In genomic region chr1:28056129-28056925, GRCh38 we compare ENCODE assay signal across 8 cellular contexts. TPM values are rescaled to one million over a fixed set of nuclear protein-coding genes. Genes with fewer than 3 reads are reported as not detected.
A peak's percentile ranks its signal among the peaks of the same experiment; 100 is the strongest.
DNase-seq lines count a peak whose midpoint lies in the region; ATAC-seq and TF ChIP-seq lines count a peak whose summit lies in the region.

No MANE protein-coding gene starts in this region.

- peak; percentile 60 for ATAC-seq in HG02759 (IDR thresholded peaks at IDR 0.05; ENCODE audit: unreplicated experiment)
- ATAC-seq in GM18873 (IDR thresholded peaks at IDR 0.05; ENCODE audit: low FRiP score, unreplicated experiment), result no peak

- DNase-seq in CD1c-positive myeloid dendritic cell (ENCODE audit: extremely low spot score) (peak; percentile 87), T-helper 2 cell (peak in 4 of 5 experiments; percentile 32 to 75 (median 42)), SK-N-DZ (ENCODE audit: low spot score) (no peak), HFFc6 (no peak)
- peak; percentile 27 for DNase-seq in activated naive CD8-positive, alpha-beta T cell treated with anti-CD3 and anti-CD28 coated beads, Interleukin-2, amount 50 U/mL, for 16 hours (ENCODE audit: low read depth, low spot score)
- DNase-seq in stimulated activated CD8-positive, alpha-beta memory T cell treated with anti-CD3 and anti-CD28 coated beads, Interleukin-15, amount 100 ng/mL, for 1 hour (ENCODE audit: low read depth), result peak; percentile 37

- no peak for TF ChIP-seq CTCF in HFFc6 (IDR thresholded peaks at IDR 0.05)

- peaks cover 35% of the 10 kb centered on the region for H3K4me1 Mint-ChIP-seq in HFFc6 (ENCODE audit: low read depth)

- H3K36me3 Mint-ChIP-seq in HFFc6 (ENCODE audit: low read depth), result no peaks in the 10 kb centered on the region

- H3K9me3 Mint-ChIP-seq in HFFc6, result no peaks in the 10 kb centered on the region

- no peak overlapping the region for H3K4me3 Mint-ChIP-seq in HFFc6

- H3K27ac Mint-ChIP-seq in HFFc6, result no peak overlapping the region

- no peaks in the 10 kb centered on the region for H3K27me3 Mint-ChIP-seq in HFFc6 (ENCODE audit: insufficient read depth)

RNA-seq across cellular contexts. Expression of gene EYA3, which starts 32.1 kb away (rescaled TPM):
- polyA plus RNA-seq in SK-N-DZ (2014; cell fraction: cytosol; rRNA removed), result 11.8 and 18.6 TPM in 2 replicates
- polyA plus RNA-seq in SK-N-DZ (2014; cell fraction: nucleus; rRNA removed), result 9.3 and 17.9 TPM in 2 replicates
- total RNA-seq in HFFc6 (2021; fragmentation: NEBNext Ultra II Directional; extraction: Animal tissue kit (Norgen Biotek cat#: 25700)), result 10 to 100 TPM; 24.2 to 31.3 (median 27.8) TPM

Comparison
In these comparisons a context has a peak if more than half of its experiments do, and no peak if none do; other contexts are left out.
1. DNase-seq: peak in CD1c-positive myeloid dendritic cell (single experiment), T-helper 2 cell (4 of 5), activated naive CD8-positive, alpha-beta T cell treated with anti-CD3 and anti-CD28 coated beads, Interleukin-2, amount 50 U/mL, for 16 hours (single experiment) and stimulated activated CD8-positive, alpha-beta memory T cell treated with anti-CD3 and anti-CD28 coated beads, Interleukin-15, amount 100 ng/mL, for 1 hour (single experiment); none in SK-N-DZ (single experiment) and HFFc6 (single experiment).